Comparison of ENCODE assay signal across 8 cellular contexts in genomic region chr6:158242071-158242606, GRCh38.
A peak's percentile ranks its signal among the peaks of the same experiment; 100 is the strongest.
DNase-seq lines count a peak whose midpoint lies in the region; ATAC-seq, FAIRE-seq and TF ChIP-seq lines count a peak whose summit lies in the region.

No MANE protein-coding gene starts in this region.

- no peaks in the 10 kb centered on the region for H3K9me3 Mint-ChIP-seq in activated CD4-positive, alpha-beta T cell treated with anti-CD3 and anti-CD28 coated beads, Interleukin-2, amount 10 ng/mL, durations not matched to agents 7 days and 5 days
- no peaks in the 10 kb centered on the region for H3K9me3 Mint-ChIP-seq in stimulated activated naive B cell treated with anti-CD40 and anti-IgM and Interleukin-4, amounts not matched to agents 10 μg/mL and 1 μg/mL and 100 μg/mL, for 72 hours

- peak overlapping the region; percentile 29 for H3K9ac ChIP-seq in GM12878 (ENCODE audit: control insufficient read depth, insufficient read depth, low read length)

- H4K20me1 ChIP-seq in GM12878 (ENCODE audit: control insufficient read depth, insufficient read depth), result no peaks in the 10 kb centered on the region

- H2AFZ ChIP-seq in GM12878 (ENCODE audit: control insufficient read depth, low read depth, low read length), result peak overlapping the region; percentile 65

- H3K4me3 ChIP-seq in GM12878 (no peak overlapping the region), ascending aorta (no peak overlapping the region)

- peak overlapping the region; percentile 95 for H3K4me2 ChIP-seq in GM12878 (ENCODE audit: control insufficient read depth, insufficient read depth)

- H3K36me3 ChIP-seq in GM12878 (ENCODE audit: control insufficient read depth in 2 of 2, insufficient read depth in 2 of 2, low read length in 1 of 2) (no peaks in the 10 kb centered on the region; a peak in 1 of 4 replicates), ascending aorta (no peaks in the 10 kb centered on the region)

- WGBS in GM12878 (ENCODE audit: insufficient coverage, insufficient replicate concordance, low lambda C conversion rate, missing lambda C conversion rate), result 10% methylated on average over 7 of the region's 7 CpGs

- H3K79me2 ChIP-seq in GM12878 (ENCODE audit: control insufficient read depth, insufficient read depth, low read length), result peaks cover 35% of the 10 kb centered on the region

- no peak for TF ChIP-seq RAD21 in GM12878 (IDR thresholded peaks at IDR 0.05; ENCODE audit: insufficient read depth, low read depth, low read length)

- TF ChIP-seq EP300 in GM12878 (IDR thresholded peaks at IDR 0.05; ENCODE audit: borderline replicate concordance in 1 of 2, control insufficient read depth in 1 of 2, low read depth in 2 of 2, low read length in 2 of 2), result 0 out of 4 replicates have a peak, but pooled peaks of 1 of the 2 experiments have one; percentile 18

- H3K4me3 Mint-ChIP-seq in activated CD4-positive, alpha-beta T cell treated with anti-CD3 and anti-CD28 coated beads, Interleukin-2, amount 10 ng/mL, durations not matched to agents 7 days and 5 days, result no peak overlapping the region
- H3K4me3 Mint-ChIP-seq in stimulated activated naive B cell treated with anti-CD40 and anti-IgM and Interleukin-4, amounts not matched to agents 10 μg/mL and 1 μg/mL and 100 μg/mL, for 72 hours, result no peak overlapping the region

- H3K4me1 ChIP-seq in GM12878 (ENCODE audit: control insufficient read depth, insufficient read depth, low read length) (peaks cover 25% of the 10 kb centered on the region), ascending aorta (no peaks in the 10 kb centered on the region)

- DNase-seq in activated CD4-positive, alpha-beta T cell treated with anti-CD3 and anti-CD28 coated beads, Interleukin-2, amount 10 ng/mL, durations not matched to agents 7 days and 5 days, result no peak
- no peak for DNase-seq in activated CD4-positive, alpha-beta T cell treated with anti-CD3 and anti-CD28 coated beads for 1 hour
- DNase-seq in GM12878 (ENCODE audit: low read depth, low spot score), result no peak
- no peak for DNase-seq in stimulated activated naive B cell treated with anti-CD40 and anti-IgM and Interleukin-4, amounts not matched to agents 10 μg/mL and 1 μg/mL and 100 μg/mL, for 72 hours
- no peak for DNase-seq in SKM-1 (lab: John Stamatoyannopoulos, UW; ENCODE audit: unreplicated experiment)
- no peak for DNase-seq in G401 (ENCODE audit: low spot score)
- no peak for DNase-seq in ascending aorta (ENCODE audit: low spot score in 2 of 2)

- peak overlapping the region; percentile 63 for H3K27ac ChIP-seq in GM12878 (ENCODE audit: control insufficient read depth, insufficient read depth)
- H3K27ac ChIP-seq in ascending aorta, result no peak overlapping the region

- H3K9me3 ChIP-seq in GM12878 (replicated peaks; ENCODE audit: control insufficient read depth, insufficient read depth, low read length) (no peaks in the 10 kb centered on the region), ascending aorta (no peaks in the 10 kb centered on the region)

- BruUV-seq in GM12878 (replicated peaks; lab: Mats Ljungman, UMichigan), result no TSS peak

- intact Hi-C loops in GM12878 (cut with micrococcal nuclease; ENCODE audit: unreplicated experiment), result no loop called here
- intact Hi-C loops in ascending aorta (cut with DNase I), result no loop called here

- CTCF ChIA-PET in activated CD4-positive, alpha-beta T cell treated with anti-CD3 and anti-CD28 coated beads, Interleukin-2, amount 10 ng/mL, durations not matched to agents 7 days and 5 days (lab: Charles Lee), result interaction anchor here (1.4 kb wide), 1 partner anchor 28 kb away, joined by 4 read pairs; no protein-coding TSS in a partner anchor
- CTCF ChIA-PET in GM12878 (lab: Yijun Ruan, JAX), result interaction anchor here (1.4 to 3.7 kb wide), 4 partner anchors 10 to 44 kb away, joined by 3 to 15 read pairs (median 6); no protein-coding TSS in a partner anchor

- TF ChIP-seq CTCF in GM12878 (IDR thresholded peaks at IDR 0.05 in 2 of 3, conservative IDR thresholded peaks at IDR 0.05 in 1 of 3; ENCODE audit: control insufficient read depth in 2 of 3, extremely low read depth in 1 of 3, insufficient read depth in 1 of 3, low read depth in 3 of 3, low read length in 3 of 3), result no peak
- TF ChIP-seq CTCF in ascending aorta (IDR thresholded peaks at IDR 0.05), result no peak

- peaks cover 13% of the 10 kb centered on the region for H3K36me3 Mint-ChIP-seq in activated CD4-positive, alpha-beta T cell treated with anti-CD3 and anti-CD28 coated beads, Interleukin-2, amount 10 ng/mL, durations not matched to agents 7 days and 5 days (ENCODE audit: low read depth)
- peaks cover 5 to 17% of the 10 kb centered on the region in 2 donors for H3K36me3 Mint-ChIP-seq in stimulated activated naive B cell treated with anti-CD40 and anti-IgM and Interleukin-4, amounts not matched to agents 10 μg/mL and 1 μg/mL and 100 μg/mL, for 72 hours

- no peaks in the 10 kb centered on the region for H3K27me3 Mint-ChIP-seq in activated CD4-positive, alpha-beta T cell treated with anti-CD3 and anti-CD28 coated beads, Interleukin-2, amount 10 ng/mL, durations not matched to agents 7 days and 5 days
- no peaks in the 10 kb centered on the region for H3K27me3 Mint-ChIP-seq in stimulated activated naive B cell treated with anti-CD40 and anti-IgM and Interleukin-4, amounts not matched to agents 10 μg/mL and 1 μg/mL and 100 μg/mL, for 72 hours

- SMC1A ChIA-PET in GM12878 (lab: Charles Lee; ENCODE audit: uncharacterized antibody, unreplicated experiment), result interaction anchor here (0.8 to 2.0 kb wide), 19 partner anchors 8 to 402 kb away, joined by 3 to 14 read pairs (median 5); partner anchors contain the start of gene DYNLT1

- ATAC-seq in HG03025 (IDR thresholded peaks at IDR 0.05; ENCODE audit: low FRiP score, unreplicated experiment) (peak; percentile 27), GM12878 (peak; percentile 26)
- ATAC-seq in stimulated activated naive B cell treated with anti-CD40 and anti-IgM and Interleukin-4, amounts not matched to agents 10 μg/mL and 1 μg/mL and 100 μg/mL, for 72 hours (replicated peaks), result no peak

- H3K27me3 ChIP-seq in GM12878 (replicated peaks in 1 of 2; ENCODE audit: control insufficient read depth in 2 of 2, insufficient read depth in 2 of 2, low read length in 1 of 2) (no peaks in the 10 kb centered on the region), ascending aorta (no peaks in the 10 kb centered on the region)

- RAD21 ChIA-PET in GM12878 (lab: Charles Lee; ENCODE audit: unreplicated experiment), result interaction anchor here (0.5 to 2.2 kb wide), 10 partner anchors 8 to 515 kb away, joined by 3 to 8 read pairs (median 4); no protein-coding TSS in a partner anchor

- peak overlapping the region; percentile 85 for H3K27ac Mint-ChIP-seq in activated CD4-positive, alpha-beta T cell treated with anti-CD3 and anti-CD28 coated beads, Interleukin-2, amount 10 ng/mL, durations not matched to agents 7 days and 5 days
- peak overlapping the region; percentile 87 for H3K27ac Mint-ChIP-seq in stimulated activated naive B cell treated with anti-CD40 and anti-IgM and Interleukin-4, amounts not matched to agents 10 μg/mL and 1 μg/mL and 100 μg/mL, for 72 hours

- peak; percentile 27 for FAIRE-seq in GM12878 (lab: Jason Lieb, UNC)

- H3K4me1 Mint-ChIP-seq in activated CD4-positive, alpha-beta T cell treated with anti-CD3 and anti-CD28 coated beads, Interleukin-2, amount 10 ng/mL, durations not matched to agents 7 days and 5 days, result peaks cover 28% of the 10 kb centered on the region
- peaks cover 30 to 40% of the 10 kb centered on the region in 2 donors for H3K4me1 Mint-ChIP-seq in stimulated activated naive B cell treated with anti-CD40 and anti-IgM and Interleukin-4, amounts not matched to agents 10 μg/mL and 1 μg/mL and 100 μg/mL, for 72 hours

- POLR2A ChIA-PET in activated CD4-positive, alpha-beta T cell treated with anti-CD3 and anti-CD28 coated beads, Interleukin-2, amount 10 ng/mL, durations not matched to agents 7 days and 5 days (lab: Charles Lee), result interaction anchor here (0.5 kb wide), 1 partner anchor 459 kb away, joined by 4 read pairs; no protein-coding TSS in a partner anchor
- POLR2A ChIA-PET in GM12878 (lab: Charles Lee), result interaction anchor here (1.1 to 2.9 kb wide), 4 partner anchors 9 to 48 kb away, joined by 3 to 11 read pairs (median 4); no protein-coding TSS in a partner anchor

- in situ Hi-C loops in GM12878 (cut with MboI) (no loop called here), G401 (cut with HindIII; ENCODE audit: low sequenced_read_pairs) (no loop called here)

- TF ChIP-seq POLR2A in GM12878 (IDR thresholded peaks at IDR 0.05; ENCODE audit: low read depth, low read length), result no peak

TF ChIP-seq in GM12878, 131 proteins besides CTCF, POLR2A, EP300 and RAD21:
- no peak for TF ChIP-seq IKZF2 (IDR thresholded peaks at IDR 0.05)
- peak; percentile 13 for TF ChIP-seq MEF2B (IDR thresholded peaks at IDR 0.05; ENCODE audit: partially characterized antibody, poor library complexity, severe bottlenecking)

Comparison
In these comparisons a context has a peak if more than half of its experiments do, and no peak if none do; other contexts are left out.
1. ATAC-seq: peak in HG03025 (single experiment) and GM12878 (single experiment); none in stimulated activated naive B cell treated with anti-CD40 and anti-IgM and Interleukin-4, amounts not matched to agents 10 μg/mL and 1 μg/mL and 100 μg/mL, for 72 hours (0 of 2).